In the genomic region with DNA sequence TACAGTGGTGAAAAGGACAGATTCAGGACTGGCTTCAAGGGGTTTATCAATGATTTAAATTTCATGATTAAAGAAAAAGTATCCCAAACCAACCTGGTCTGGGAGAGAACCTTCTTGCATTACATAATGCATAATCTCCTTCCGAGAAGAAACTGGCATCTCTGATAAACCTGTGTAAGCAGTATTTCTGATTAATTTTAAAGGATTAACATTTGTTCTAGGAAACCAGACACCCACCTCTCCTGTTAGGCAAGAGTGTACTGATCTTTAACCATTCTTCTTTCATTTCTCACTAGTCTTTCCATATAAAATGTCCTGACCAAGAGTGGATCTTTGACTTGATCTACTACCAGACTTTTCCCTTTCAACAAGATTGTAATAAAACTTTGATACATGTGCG, we compare ENCODE assay signal across 23 cellular contexts. TPM values are rescaled to one million over a fixed set of nuclear protein-coding genes. Genes with fewer than 3 reads are reported as not detected.
A peak's percentile ranks its signal among the peaks of the same experiment; 100 is the strongest.
DNase-seq lines count a peak whose midpoint lies in the region; ATAC-seq, FAIRE-seq and TF ChIP-seq lines count a peak whose summit lies in the region.
"Had no signal": no experiment of that assay in that cellular context is flagged by ENCODE, and none has a peak within 500 bp of the region (broad histone marks: within the 10 kb centered on the region; RNA-seq: fewer than 3 reads in every experiment).

No MANE protein-coding gene starts in this region.

- no peaks in the 10 kb centered on the region for H3K23me2 ChIP-seq in H1 (ENCODE audit: low read depth, low read length)

- H2BK12ac ChIP-seq in H1 (ENCODE audit: low read depth, low read length): no peak overlapping the region

- no peak overlapping the region for H3K4me3 ChIP-seq in HepG2 (replicated peaks in 1 of 3; ENCODE audit: insufficient read depth in 1 of 3, low read depth in 2 of 3, low read length in 3 of 3)
- H3K4me3 ChIP-seq in right lobe of liver: no peak overlapping the region
- H3K4me3 ChIP-seq in H1 (ENCODE audit: extremely low read depth in 1 of 4, insufficient read depth in 2 of 4, low read depth in 3 of 4, low read length in 4 of 4): no peak overlapping the region
- H3K4me3 ChIP-seq in mesendoderm (ENCODE audit: low read length): no peak overlapping the region
- no peak overlapping the region for H3K4me3 ChIP-seq in adrenal gland
- H3K4me3 ChIP-seq in naive thymus-derived CD4-positive, alpha-beta T cell (ENCODE audit: low read length): no peak overlapping the region
- H3K4me3 ChIP-seq: MG63, SJSA1 had no signal

- H3K18ac ChIP-seq in H1 (ENCODE audit: extremely low read depth, low read length): no peak overlapping the region
- H3K18ac ChIP-seq in mesendoderm (ENCODE audit: low read length): peak overlapping the region; percentile 80

- H2BK20ac ChIP-seq in H1 (ENCODE audit: low read length): no peak overlapping the region

- TF ChIP-seq RAD21 in HepG2 (CRISPR knock-in tag; IDR thresholded peaks at IDR 0.05) (no peak), H1 (IDR thresholded peaks at IDR 0.05 in 1 of 2, conservative IDR thresholded peaks at IDR 0.05 in 1 of 2; ENCODE audit: low read depth in 2 of 2, low read length in 2 of 2) (no peak)

- in situ Hi-C loops in HepG2 (cut with HindIII; ENCODE audit: extremely low pct_ligation_motif_present, low pct_unique_long_range_greater_than_20kb): no loop called here

- no peak overlapping the region for H4K91ac ChIP-seq in H1 (replicated peaks; ENCODE audit: insufficient read length, low read length)

- no peak overlapping the region for H3K14ac ChIP-seq in H1 (ENCODE audit: insufficient read length)

- H2AFZ ChIP-seq in HepG2 (ENCODE audit: low read length) (no peak overlapping the region), H1 (ENCODE audit: low read length) (no peak overlapping the region)

- intact Hi-C loops in HepG2 (cut with micrococcal nuclease; ENCODE audit: unreplicated experiment) (no loop called here), right lobe of liver (cut with DNase I) (no loop called here), adrenal gland (cut with DNase I) (no loop called here)
- intact Hi-C loops in naive thymus-derived CD4-positive, alpha-beta T cell (cut with micrococcal nuclease): no loop called here

- H3K79me1 ChIP-seq in H1 (ENCODE audit: low read depth, low read length) (no peaks in the 10 kb centered on the region), mesendoderm (ENCODE audit: low read length) (no peaks in the 10 kb centered on the region)

- no peak overlapping the region for H3K56ac ChIP-seq in H1 (replicated peaks; ENCODE audit: insufficient read length, low read depth, low read length)
- peak overlapping the region; percentile 67 for H3K56ac ChIP-seq in mesendoderm (ENCODE audit: low read length)

- no peaks in the 10 kb centered on the region for H3K36me3 ChIP-seq in HepG2 (replicated peaks in 1 of 2; ENCODE audit: control insufficient read depth in 1 of 2, insufficient read depth in 2 of 2, low read length in 2 of 2)
- H3K36me3 ChIP-seq in right lobe of liver: no peaks in the 10 kb centered on the region
- no peaks in the 10 kb centered on the region; a peak in 1 of 8 replicates for H3K36me3 ChIP-seq in H1 (ENCODE audit: control insufficient read depth in 2 of 4, insufficient read depth in 4 of 4, low read length in 3 of 4)
- no peaks in the 10 kb centered on the region for H3K36me3 ChIP-seq in mesendoderm (ENCODE audit: control insufficient read depth, insufficient read depth, low read length)
- H3K36me3 ChIP-seq in adrenal gland (replicated peaks in 1 of 2): no peaks in the 10 kb centered on the region
- H3K36me3 ChIP-seq in naive thymus-derived CD4-positive, alpha-beta T cell (ENCODE audit: control insufficient read depth in 2 of 3, insufficient read depth in 3 of 3, low read length in 3 of 3): no peaks in the 10 kb centered on the region
- H3K36me3 ChIP-seq: MG63, SJSA1 had no signal

- POLR2A ChIA-PET in HepG2 (lab: Yijun Ruan, JAX): interaction anchor here (1.7 kb wide), 1 partner anchor 23 kb away, joined by 9 read pairs; the partner anchor contains the start of gene PPP4R2
- POLR2A ChIA-PET in H1 (lab: Charles Lee; ENCODE audit: partially characterized antibody): no interaction called here
- POLR2A ChIA-PET in naive thymus-derived CD4-positive, alpha-beta T cell (lab: Charles Lee): interaction anchor here (0.5 kb wide), 1 partner anchor 31 kb away, joined by 4 read pairs; no protein-coding TSS in a partner anchor

- no peak overlapping the region for H3K4me3 Mint-ChIP-seq in naive thymus-derived CD4-positive, alpha-beta T cell
- H3K4me3 Mint-ChIP-seq: CD8-positive, alpha-beta T cell had no signal

- H2BK120ac ChIP-seq in H1 (replicated peaks; ENCODE audit: low read depth, low read length): no peak overlapping the region
- no peak overlapping the region for H2BK120ac ChIP-seq in mesendoderm (ENCODE audit: low read depth, low read length)

- H2AK5ac ChIP-seq in H1 (ENCODE audit: low read depth, low read length) (no peak overlapping the region), mesendoderm (ENCODE audit: low read length) (peak overlapping the region; percentile 89)

- H3K79me2 ChIP-seq in HepG2 (ENCODE audit: insufficient read depth, low read length) (no peaks in the 10 kb centered on the region), H1 (ENCODE audit: control insufficient read depth in 1 of 2, insufficient read depth in 2 of 2, low read length in 2 of 2) (no peaks in the 10 kb centered on the region), mesendoderm (ENCODE audit: control insufficient read depth, insufficient read depth, low read length) (no peaks in the 10 kb centered on the region)

- CTCF ChIA-PET in HepG2 (lab: Yijun Ruan, JAX; ENCODE audit: low intra/inter-chr PET ratio, low total read pairs) (no interaction called here), H1 (lab: Charles Lee; ENCODE audit: partially characterized antibody) (interaction anchor here (1.4 kb wide), 1 partner anchor 9 kb away, joined by 3 read pairs; no protein-coding TSS in a partner anchor)
- CTCF ChIA-PET in naive thymus-derived CD4-positive, alpha-beta T cell (lab: Charles Lee): no interaction called here

- no peak overlapping the region for H3K4me2 ChIP-seq in HepG2 (ENCODE audit: low read depth, low read length)
- no peak overlapping the region for H3K4me2 ChIP-seq in H1 (ENCODE audit: insufficient read depth in 1 of 2, low read depth in 2 of 2, low read length in 2 of 2)
- H3K4me2 ChIP-seq in mesendoderm (ENCODE audit: low read length): no peak overlapping the region

- H3K9me3 ChIP-seq in HepG2 (ENCODE audit: low read length): no peaks in the 10 kb centered on the region
- no peaks in the 10 kb centered on the region for H3K9me3 ChIP-seq in right lobe of liver
- no peaks in the 10 kb centered on the region for H3K9me3 ChIP-seq in H1 (ENCODE audit: insufficient read depth in 2 of 2, low read depth in 1 of 2, low read length in 1 of 2)
- H3K9me3 ChIP-seq in adrenal gland (replicated peaks in 1 of 3): no peaks in the 10 kb centered on the region
- no peaks in the 10 kb centered on the region for H3K9me3 ChIP-seq in naive thymus-derived CD4-positive, alpha-beta T cell (ENCODE audit: control insufficient read depth in 2 of 3, low read length in 3 of 3)
- H3K9me3 ChIP-seq: MG63, SJSA1 had no signal

- DNase-seq in HepG2 (ENCODE audit: low spot score): no peak
- DNase-seq in right lobe of liver: no peak
- no peak for DNase-seq in H1 (ENCODE audit: low read depth in 1 of 2, low spot score in 2 of 2)
- no peak for DNase-seq in mesendoderm
- DNase-seq in adrenal gland: no peak
- no peak for DNase-seq in naive thymus-derived CD4-positive, alpha-beta T cell
- no peak for DNase-seq in SIG-M5 treated with dmso at 0.1 percent for 504 hours (lab: John Stamatoyannopoulos, UW; ENCODE audit: unreplicated experiment)
- DNase-seq: AML-193; C1 segment of cervical spinal cord; CD8-positive, alpha-beta T cell; GDM1; Kasumi-1; MG63; NCI-H1417; NCI-H1694 treated with DMSO at 0.1 percent for 48 hours; NCI-H446; NCI-H526; OCI-M1 had no signal

- H3K4me1 Mint-ChIP-seq in naive thymus-derived CD4-positive, alpha-beta T cell: peaks cover 0 to 5% (median 0%) of the 10 kb centered on the region in 7 donors

- H3K23ac ChIP-seq in H1 (ENCODE audit: insufficient read length): no peak overlapping the region
- H3K23ac ChIP-seq in mesendoderm (ENCODE audit: low read length): no peak overlapping the region

- H3K27ac Mint-ChIP-seq in naive thymus-derived CD4-positive, alpha-beta T cell: no peak overlapping the region
- H3K27ac Mint-ChIP-seq: CD8-positive, alpha-beta T cell had no signal

- ATAC-seq in HepG2 (no peak), right lobe of liver (no peak), GM18907 (IDR thresholded peaks at IDR 0.05; ENCODE audit: unreplicated experiment) (no peak)
- no peak for ATAC-seq in naive thymus-derived CD4-positive, alpha-beta T cell
- ATAC-seq: CD8-positive, alpha-beta T cell had no signal

- H4K20me1 ChIP-seq in HepG2 (ENCODE audit: insufficient read depth, low read length) (no peaks in the 10 kb centered on the region), H1 (replicated peaks in 1 of 2; ENCODE audit: control insufficient read depth in 1 of 2, insufficient read depth in 2 of 2, low read length in 2 of 2) (no peaks in the 10 kb centered on the region)

- no peaks in the 10 kb centered on the region for H3K9me3 Mint-ChIP-seq in naive thymus-derived CD4-positive, alpha-beta T cell
- H3K9me3 Mint-ChIP-seq: CD8-positive, alpha-beta T cell had no signal

- no peak for TF ChIP-seq CTCF in HepG2 (CRISPR knock-in tag; IDR thresholded peaks at IDR 0.05)
- TF ChIP-seq CTCF in right lobe of liver (IDR thresholded peaks at IDR 0.05): no peak
- no peak for TF ChIP-seq CTCF in H1 (IDR thresholded peaks at IDR 0.05; ENCODE audit: control extremely low read depth in 1 of 3, insufficient read depth in 1 of 3, low read depth in 1 of 3, low read length in 3 of 3)
- no peak for TF ChIP-seq CTCF in adrenal gland (IDR thresholded peaks at IDR 0.05)

- H3K4me1 ChIP-seq in HepG2 (ENCODE audit: insufficient read depth, low read length) (peaks cover 46% of the 10 kb centered on the region), right lobe of liver (peaks cover 0 to 17% (median 2%) of the 10 kb centered on the region in 4 donors), H1 (replicated peaks in 1 of 4; ENCODE audit: control insufficient read depth in 3 of 4, insufficient read depth in 4 of 4, low read length in 3 of 4) (no peaks in the 10 kb centered on the region; a peak in 1 of 7 replicates), mesendoderm (ENCODE audit: control insufficient read depth, low read depth, low read length) (peaks cover 11% of the 10 kb centered on the region), adrenal gland (replicated peaks in 1 of 2) (no peaks in the 10 kb centered on the region)
- no peaks in the 10 kb centered on the region for H3K4me1 ChIP-seq in naive thymus-derived CD4-positive, alpha-beta T cell (ENCODE audit: control insufficient read depth in 2 of 2, insufficient read depth in 2 of 2, low read length in 2 of 2)

- TF ChIP-seq POLR2A in HepG2 (IDR thresholded peaks at IDR 0.05; ENCODE audit: insufficient read depth in 1 of 2, low read depth in 2 of 2, low read length in 2 of 2) (no peak), right lobe of liver (IDR thresholded peaks at IDR 0.05) (no peak), H1 (IDR thresholded peaks at IDR 0.05; ENCODE audit: control extremely low read depth in 1 of 2, low read depth in 2 of 2, low read length in 2 of 2) (no peak), adrenal gland (IDR thresholded peaks at IDR 0.05) (no peak)

- H3K36me3 Mint-ChIP-seq in naive thymus-derived CD4-positive, alpha-beta T cell: no peaks in the 10 kb centered on the region
- H3K36me3 Mint-ChIP-seq: CD8-positive, alpha-beta T cell had no signal

- H3K27me3 Mint-ChIP-seq in naive thymus-derived CD4-positive, alpha-beta T cell: peaks cover 0 to 14% (median 0%) of the 10 kb centered on the region in 5 donors

- no peak overlapping the region for H3K9ac ChIP-seq in HepG2 (ENCODE audit: insufficient read depth, low read depth, low read length)
- no peak overlapping the region for H3K9ac ChIP-seq in H1 (replicated peaks in 1 of 4; ENCODE audit: extremely low read depth in 1 of 4, low read depth in 3 of 4, low read length in 3 of 4)
- H3K9ac ChIP-seq in mesendoderm (ENCODE audit: low read length): no peak overlapping the region

- FAIRE-seq in HepG2 (lab: Jason Lieb, UNC) (no peak), H1 (lab: Jason Lieb, UNC) (no peak)
- FAIRE-seq: GM18507, H54, RCC 7860 had no signal

- BruUV-seq in HepG2 (replicated peaks; lab: Mats Ljungman, UMichigan): no TSS peak

- H4K8ac ChIP-seq in H1 (ENCODE audit: extremely low read depth, insufficient read depth, low read length) (no peak overlapping the region), mesendoderm (ENCODE audit: low read depth, low read length) (no peak overlapping the region)

- H3K4ac ChIP-seq in H1 (replicated peaks; ENCODE audit: insufficient read length, low read depth, low read length) (no peak overlapping the region), mesendoderm (ENCODE audit: low read depth, low read length) (no peak overlapping the region)

- H2BK5ac ChIP-seq in H1 (ENCODE audit: low read depth, low read length): no peak overlapping the region
- peak overlapping the region; percentile 92 for H2BK5ac ChIP-seq in mesendoderm (ENCODE audit: low read length)

- no peak overlapping the region for H2BK15ac ChIP-seq in H1 (ENCODE audit: low read length)
- H2BK15ac ChIP-seq in mesendoderm (replicated peaks; ENCODE audit: low read depth): no peak overlapping the region

- H3K27ac ChIP-seq in HepG2 (ENCODE audit: extremely low read length, insufficient read depth, low read length) (peak overlapping the region; percentile 76), right lobe of liver (peak overlapping the region in 1 of 3 donors; percentile 46), H1 (ENCODE audit: low read depth, low read length) (peak overlapping the region; percentile 40; the same call in 1 of the 2 replicates), mesendoderm (ENCODE audit: low read depth, low read length) (peak overlapping the region; percentile 49), adrenal gland (no peak overlapping the region)
- no peak overlapping the region for H3K27ac ChIP-seq in naive thymus-derived CD4-positive, alpha-beta T cell (ENCODE audit: low read depth, low read length)
- H3K27ac ChIP-seq: SJSA1 had no signal

- H4K5ac ChIP-seq in H1 (ENCODE audit: insufficient read length, low read depth, low read length): no peak overlapping the region
- H4K5ac ChIP-seq in mesendoderm (ENCODE audit: low read length): no peak overlapping the region

- WGBS in HepG2 (ENCODE audit: low lambda C conversion rate): 100% methylated on average over 2 of the region's 2 CpGs
- 93% methylated on average over 2 of the region's 2 CpGs for WGBS in right lobe of liver (ENCODE audit: insufficient coverage, low coverage, low lambda C conversion rate, missing lambda C conversion rate)
- 88% methylated on average over 2 of the region's 2 CpGs; no CpG with 5 or more reads in 1 of the 2 experiments for WGBS in H1 (ENCODE audit: extremely low coverage in 1 of 2, insufficient coverage in 1 of 2, insufficient read length in 1 of 2, insufficient replicate concordance in 2 of 2, low coverage in 1 of 2, low lambda C conversion rate in 2 of 2, missing lambda C conversion rate in 1 of 2), 2 experiments
- no CpG with 5 or more reads among the region's 2 CpGs for WGBS in mesendoderm (ENCODE audit: extremely low coverage, insufficient coverage, low lambda C conversion rate)
- WGBS in adrenal gland, 4 donors: 91 to 100% (median 94%) methylated on average over 2 of the region's 2 CpGs

- TF ChIP-seq EP300 in HepG2 (IDR thresholded peaks at IDR 0.05; ENCODE audit: low read depth in 2 of 2, low read length in 2 of 2): no peak
- no peak for TF ChIP-seq EP300 in HepG2 (CRISPR knock-in tag; IDR thresholded peaks at IDR 0.05; ENCODE audit: borderline replicate concordance)
- TF ChIP-seq EP300 in H1 (IDR thresholded peaks at IDR 0.05; ENCODE audit: borderline replicate concordance in 1 of 2, low read depth in 2 of 2, low read length in 2 of 2): no peak

- H3K27me3 ChIP-seq in HepG2 (ENCODE audit: control insufficient read depth in 1 of 2, insufficient read depth in 2 of 2, low read length in 2 of 2): no peaks in the 10 kb centered on the region
- no peaks in the 10 kb centered on the region for H3K27me3 ChIP-seq in right lobe of liver
- no peaks in the 10 kb centered on the region for H3K27me3 ChIP-seq in H1 (replicated peaks in 1 of 4; ENCODE audit: control insufficient read depth in 3 of 4, extremely low read depth in 1 of 4, insufficient read depth in 3 of 4, low read length in 3 of 4)
- H3K27me3 ChIP-seq in mesendoderm (ENCODE audit: insufficient read depth, low read length, poor library complexity): no peaks in the 10 kb centered on the region
- no peaks in the 10 kb centered on the region for H3K27me3 ChIP-seq in adrenal gland
- no peaks in the 10 kb centered on the region for H3K27me3 ChIP-seq in naive thymus-derived CD4-positive, alpha-beta T cell (ENCODE audit: control insufficient read depth in 2 of 2, insufficient read depth in 2 of 2, low read length in 2 of 2)
- H3K27me3 ChIP-seq: MG63, SJSA1 had no signal

RNA-seq across cellular contexts. Expression of gene PPP4R2, which starts 22.8 kb away (rescaled TPM):
- total RNA-seq in HepG2 (2016; rRNA removed; fragmentation: Illumina TruSeq; extraction: Trizol): 161 and 236 TPM in 2 replicates
- total RNA-seq in HepG2 (2016; cell fraction: cytosol; rRNA removed; fragmentation: Illumina TruSeq; extraction: Trizol; ENCODE audit: low read depth): 18.1 and 21.7 TPM in 2 replicates
- 150 and 234 TPM in 2 replicates for total RNA-seq in HepG2 (2016; cell fraction: insoluble cytoplasmic fraction; rRNA removed; fragmentation: Illumina TruSeq; extraction: Trizol)
- total RNA-seq in HepG2 (2016; cell fraction: membrane; rRNA removed; fragmentation: Illumina TruSeq; extraction: Trizol): 72.3 and 89.6 TPM in 2 replicates
- 79.4 and 87.0 TPM in 2 replicates for total RNA-seq in HepG2 (2016; cell fraction: nucleus; rRNA removed; fragmentation: Illumina TruSeq; extraction: Trizol)
- 15.7 and 22.3 TPM in 2 replicates for polyA plus RNA-seq in HepG2 (2011; rRNA removed)
- 6.1 and 10.5 TPM in 2 replicates for polyA plus RNA-seq in HepG2 (2011; cell fraction: cytosol; rRNA removed)
- 8.1 and 12.7 TPM in 2 replicates for polyA plus RNA-seq in HepG2 (2011; cell fraction: nucleus; rRNA removed)
- 28.4 and 56.3 TPM in 2 replicates for polyA plus RNA-seq in HepG2 (2012)
- polyA plus RNA-seq in HepG2 (2016; cell fraction: cytosol; fragmentation: Illumina TruSeq; extraction: Trizol; ENCODE audit: low read depth): 6.1 and 6.8 TPM in 2 replicates
- 118 and 119 TPM in 2 replicates for polyA plus RNA-seq in HepG2 (2016; cell fraction: insoluble cytoplasmic fraction; fragmentation: Illumina TruSeq; extraction: Trizol; ENCODE audit: low read depth)
- polyA plus RNA-seq in HepG2 (2016; cell fraction: membrane; fragmentation: Illumina TruSeq; extraction: Trizol; ENCODE audit: low read depth): 23.0 and 29.4 TPM in 2 replicates
- polyA plus RNA-seq in HepG2 (2016; cell fraction: nucleus; fragmentation: Illumina TruSeq; extraction: Trizol; ENCODE audit: insufficient read depth, low read depth): 77.6 and 79.2 TPM in 2 replicates
- polyA minus RNA-seq in HepG2 (2011; rRNA and poly(A)+ RNA removed; ENCODE audit: low replicate concordance): 2.8 and 5.1 TPM in 2 replicates
- 32.5 and 44.9 TPM in 2 replicates for polyA minus RNA-seq in HepG2 (2011; cell fraction: cytosol; rRNA and poly(A)+ RNA removed)
- polyA minus RNA-seq in HepG2 (2011; cell fraction: nucleus; rRNA and poly(A)+ RNA removed): 52.5 and 52.7 TPM in 2 replicates
- total RNA-seq in right lobe of liver: 10 to 100 TPM; 23.7 to 56.1 (median 42.3) TPM
- total RNA-seq in H1 (2021; fragmentation: NEBNext Ultra II Directional; extraction: Animal tissue kit (Norgen Biotek cat#: 25700)): 89.9 and 91.9 TPM in 2 replicates
- polyA plus RNA-seq in H1 (2011; rRNA removed): 4.5 and 11.5 TPM in 2 replicates
- 14.8 TPM for polyA plus RNA-seq in H1 (2011; cell fraction: cytosol; rRNA removed)
- polyA plus RNA-seq in H1 (2011; cell fraction: nucleus; rRNA removed): 4.4 TPM
- 37.3 to 80.4 TPM (median 43.7 TPM) in 4 replicates for polyA plus RNA-seq in H1 (2012, experiment 1 of 2)
- polyA plus RNA-seq in H1 (2012, experiment 2 of 2): 2.4 TPM
- polyA plus RNA-seq in H1 (2013, experiment 1 of 2): 29.1 TPM
- 26.7 TPM for polyA plus RNA-seq in H1 (2013, experiment 2 of 2)
- 12.9 and 13.9 TPM in 2 replicates for polyA minus RNA-seq in H1 (2011; rRNA and poly(A)+ RNA removed)
- polyA minus RNA-seq in H1 (2011; cell fraction: cytosol; rRNA and poly(A)+ RNA removed): 22.4 TPM
- 30.7 TPM for polyA minus RNA-seq in H1 (2011; cell fraction: nucleus; rRNA and poly(A)+ RNA removed)
- polyA plus RNA-seq in mesendoderm (2013, experiment 1 of 2): 63.4 TPM
- polyA plus RNA-seq in mesendoderm (2013, experiment 2 of 2): 61.6 TPM
- 10 to 100 TPM; 31.7 to 90.1 (median 68.3) TPM for total RNA-seq in adrenal gland
- 10 to 100 TPM; 14.2 to 40.3 (median 17.8) TPM for polyA plus RNA-seq in adrenal gland
- total RNA-seq in naive thymus-derived CD4-positive, alpha-beta T cell: 10 to 100 TPM; 56.3 to 87.0 (median 63.8) TPM
- 10 to 100 TPM; 35.0 to 38.9 TPM for polyA plus RNA-seq in naive thymus-derived CD4-positive, alpha-beta T cell

Comparison
In these comparisons a context has a peak if more than half of its experiments do, and no peak if none do; other contexts are left out.
1. H3K27ac ChIP-seq: peak in HepG2 (single experiment), H1 (single experiment) and mesendoderm (single experiment); none in adrenal gland (0 of 5) and naive thymus-derived CD4-positive, alpha-beta T cell (single experiment).